Comparison of ENCODE assay signal across 9 cellular contexts in genomic region chr17:46026045-46026814, GRCh38. TPM values are rescaled to one million over a fixed set of nuclear protein-coding genes. Genes with fewer than 3 reads are reported as not detected.
DNase-seq lines count a peak whose midpoint lies in the region; ATAC-seq and TF ChIP-seq lines count a peak whose summit lies in the region.
"Had no signal": no experiment of that assay in that cellular context is flagged by ENCODE, and none has a peak within 500 bp of the region (broad histone marks: within the 10 kb centered on the region; RNA-seq: fewer than 3 reads in every experiment).

No MANE protein-coding gene starts in this region.

- TF ChIP-seq CTCF in body of pancreas (IDR thresholded peaks at IDR 0.05) (no peak), upper lobe of left lung (IDR thresholded peaks at IDR 0.05) (no peak), foreskin fibroblast (IDR thresholded peaks at IDR 0.05; ENCODE audit: low read depth, low read length) (no peak), omental fat pad (IDR thresholded peaks at IDR 0.05) (no peak)

- no peak overlapping the region for H4K5ac ChIP-seq in mesendoderm (ENCODE audit: low read length)

- no peak overlapping the region for H2BK15ac ChIP-seq in mesendoderm (replicated peaks; ENCODE audit: low read depth)

- H3K79me1 ChIP-seq in mesendoderm (ENCODE audit: low read length), result peaks cover 2% of the 10 kb centered on the region

- no peak overlapping the region for H2BK120ac ChIP-seq in mesendoderm (ENCODE audit: low read depth, low read length)

- no peak overlapping the region for H2BK5ac ChIP-seq in mesendoderm (ENCODE audit: low read length)

- H3K9me3 Mint-ChIP-seq in activated naive CD4-positive, alpha-beta T cell treated with anti-CD3 and anti-CD28 coated beads, Interleukin-2, amount 50 U/mL, for 24 hours, result no peaks in the 10 kb centered on the region

- no peak overlapping the region for H2AK5ac ChIP-seq in mesendoderm (ENCODE audit: low read length)

- H3K79me2 ChIP-seq in mesendoderm (ENCODE audit: control insufficient read depth, insufficient read depth, low read length), result no peaks in the 10 kb centered on the region

- intact Hi-C loops in body of pancreas (cut with DNase I), result no loop called here

- H3K27ac ChIP-seq in body of pancreas (peak overlapping the region; percentile 72 to 84 (median 80)), mesendoderm (ENCODE audit: low read depth, low read length) (no peak overlapping the region), upper lobe of left lung (peak overlapping the region; percentile 18 to 70 (median 30))

- H3K56ac ChIP-seq in mesendoderm (ENCODE audit: low read length), result peak overlapping the region; percentile 15

- H3K23ac ChIP-seq in mesendoderm (ENCODE audit: low read length), result no peak overlapping the region

- no peak overlapping the region for H3K4me3 Mint-ChIP-seq in activated naive CD4-positive, alpha-beta T cell treated with anti-CD3 and anti-CD28 coated beads, Interleukin-2, amount 50 U/mL, for 24 hours

- no peak overlapping the region for H3K9ac ChIP-seq in mesendoderm (ENCODE audit: low read length)

- no peak overlapping the region for H4K8ac ChIP-seq in mesendoderm (ENCODE audit: low read depth, low read length)

- TF ChIP-seq EP300 in upper lobe of left lung (IDR thresholded peaks at IDR 0.05), result no peak

- H3K4me2 ChIP-seq in mesendoderm (ENCODE audit: low read length), result no peak overlapping the region

- H3K18ac ChIP-seq in mesendoderm (ENCODE audit: low read length), result no peak overlapping the region

- H3K36me3 ChIP-seq in body of pancreas (replicated peaks in 1 of 2; ENCODE audit: insufficient read depth in 1 of 2, low read depth in 2 of 2) (no peaks in the 10 kb centered on the region), mesendoderm (ENCODE audit: control insufficient read depth, insufficient read depth, low read length) (peaks cover 10% of the 10 kb centered on the region), upper lobe of left lung (peaks cover 6 to 52% (median 23%) of the 10 kb centered on the region in 4 donors)

- peak overlapping the region; percentile 43 for H3K27ac Mint-ChIP-seq in activated naive CD4-positive, alpha-beta T cell treated with anti-CD3 and anti-CD28 coated beads, Interleukin-2, amount 50 U/mL, for 24 hours

- ATAC-seq in body of pancreas (no peak), upper lobe of left lung (ENCODE audit: low FRiP score in 2 of 2) (peak in 1 of 2 donors; percentile 62), omental fat pad (ENCODE audit: low FRiP score) (no peak)

- DNase-seq in activated naive CD4-positive, alpha-beta T cell treated with Interleukin-2 at 50 U/mL for 16 hours, result no peak
- DNase-seq in body of pancreas (peak in 2 of 4 donors; percentile 3 to 53), mesendoderm (no peak), upper lobe of left lung (peak in 1 of 2 donors; percentile 46), foreskin fibroblast (no peak), cerebellar nuclear complex (lab: John Stamatoyannopoulos, UW) (no peak), omental fat pad (ENCODE audit: low spot score) (no peak)

- peaks cover 9% of the 10 kb centered on the region for H3K36me3 Mint-ChIP-seq in activated naive CD4-positive, alpha-beta T cell treated with anti-CD3 and anti-CD28 coated beads, Interleukin-2, amount 50 U/mL, for 24 hours

- peaks cover 20% of the 10 kb centered on the region for H3K4me1 Mint-ChIP-seq in activated naive CD4-positive, alpha-beta T cell treated with anti-CD3 and anti-CD28 coated beads, Interleukin-2, amount 50 U/mL, for 24 hours

- no peaks in the 10 kb centered on the region for H3K27me3 Mint-ChIP-seq in activated naive CD4-positive, alpha-beta T cell treated with anti-CD3 and anti-CD28 coated beads, Interleukin-2, amount 50 U/mL, for 24 hours

- 73 to 84% methylated on average over 6 to 15 of the region's 16 CpGs for whole genome bisulfite sequencing in body of pancreas, 2 donors
- no CpG with 5 or more reads among the region's 16 CpGs for WGBS in mesendoderm (ENCODE audit: extremely low coverage, insufficient coverage, low lambda C conversion rate)
- 73 to 75% methylated on average over 7 to 14 of the region's 16 CpGs for WGBS in upper lobe of left lung, 2 donors

- H3K4ac ChIP-seq in mesendoderm (ENCODE audit: low read depth, low read length), result no peak overlapping the region

- H3K27me3 ChIP-seq in body of pancreas, result no peaks in the 10 kb centered on the region
- no peaks in the 10 kb centered on the region for H3K27me3 ChIP-seq in mesendoderm (ENCODE audit: insufficient read depth, low read length, poor library complexity)
- no peaks in the 10 kb centered on the region for H3K27me3 ChIP-seq in upper lobe of left lung

- no peak for TF ChIP-seq POLR2A in body of pancreas (IDR thresholded peaks at IDR 0.05)
- no peak for TF ChIP-seq POLR2A in upper lobe of left lung (IDR thresholded peaks at IDR 0.05)

- H3K4me1 ChIP-seq in body of pancreas (peaks cover 80% of the 10 kb centered on the region), mesendoderm (ENCODE audit: control insufficient read depth, low read depth, low read length) (no peaks in the 10 kb centered on the region), upper lobe of left lung (peaks cover 0 to 10% (median 6%) of the 10 kb centered on the region in 4 donors)

- H3K4me3 ChIP-seq in body of pancreas, result no peak overlapping the region
- H3K4me3 ChIP-seq in mesendoderm (ENCODE audit: low read length), result no peak overlapping the region
- H3K4me3 ChIP-seq in upper lobe of left lung, result no peak overlapping the region
- H3K4me3 ChIP-seq in foreskin fibroblast (ENCODE audit: low read depth in 1 of 2, low read length in 2 of 2), result no peak overlapping the region

- no peaks in the 10 kb centered on the region for H3K9me3 ChIP-seq in body of pancreas
- no peaks in the 10 kb centered on the region for H3K9me3 ChIP-seq in upper lobe of left lung

RNA-seq across cellular contexts. Expression of gene STH, which starts 27.2 kb away (rescaled TPM):
- total RNA-seq in body of pancreas (not detected), upper lobe of left lung (not detected), omental fat pad (not detected)
- not detected for polyA plus RNA-seq in mesendoderm (2013, experiment 1 of 2)
- polyA plus RNA-seq in mesendoderm (2013, experiment 2 of 2), result not detected
- total RNA-seq: HT-29 had no signal
